30 cellular contexts compared by ENCODE assay signal in the genomic region with DNA sequence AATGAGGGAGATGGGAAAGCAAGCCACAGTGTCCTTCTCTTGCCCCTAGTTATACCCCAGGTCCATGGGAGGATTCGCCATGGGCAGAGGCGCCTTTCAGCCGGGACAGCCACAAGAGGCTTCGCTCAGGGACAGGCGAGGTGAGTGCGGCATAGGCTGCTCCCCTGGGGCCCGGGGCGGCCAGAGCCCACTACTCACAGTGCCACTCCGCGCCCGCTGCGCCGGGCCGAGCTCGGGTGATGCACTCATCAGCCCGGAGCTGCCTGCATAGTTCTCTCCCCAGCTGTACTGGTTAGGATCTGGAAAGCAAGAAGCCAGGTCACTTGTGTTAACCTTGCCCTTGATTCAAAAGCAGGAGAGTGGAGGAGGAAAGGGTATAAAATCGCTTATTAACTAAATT. TPM values are rescaled to one million over a fixed set of nuclear protein-coding genes. Genes with fewer than 3 reads are reported as not detected.
"Had no signal": no experiment of that assay in that cellular context is flagged by ENCODE, and none has a peak within 500 bp of the region (broad histone marks: within the 10 kb centered on the region; RNA-seq: fewer than 3 reads in every experiment).

No MANE protein-coding gene starts in this region.

- DNase-seq: activated B cell treated with CpG ODN at 0.5 μM for 24 hours; activated CD4-positive, alpha-beta memory T cell treated with anti-CD3 and anti-CD28 coated beads for 36 hours; activated CD4-positive, alpha-beta T cell treated with anti-CD3 and anti-CD28 coated beads for 4 hours; activated CD4-positive, alpha-beta T cell treated with anti-CD3 and anti-CD28 coated beads, Interleukin-2, amount 10 ng/mL, durations not matched to agents 24 days and 14 days; activated CD4-positive, alpha-beta T cell treated with anti-CD3 and anti-CD28 coated beads, Interleukin-2, amount 50 U/mL, for 1 hour; activated CD4-positive, alpha-beta T cell treated with anti-CD3 and anti-CD28 coated beads, Interleukin-2, amount 50 U/mL, for 4 hours; activated CD4-positive, CD25-positive, alpha-beta regulatory T cell treated with anti-CD3 and anti-CD28 coated beads, Interleukin-2, amount 50 U/mL, for 72 hours; activated CD8-positive, alpha-beta memory T cell treated with anti-CD3 and anti-CD28 coated beads, Interleukin-2, amount 50 U/mL, for 4 hours; activated CD8-positive, alpha-beta T cell treated with anti-CD3 and anti-CD28 coated beads for 36 hours; activated effector memory CD4-positive, alpha-beta T cell treated with anti-CD3 and anti-CD28 coated beads, Interleukin-2, amount 50 U/mL, for 16 hours; activated gamma-delta T cell treated with Interleukin-2 at 50 U/mL for 16 hours; activated naive CD4-positive, alpha-beta T cell; activated naive CD4-positive, alpha-beta T cell treated with anti-CD3 and anti-CD28 coated beads for 36 hours; activated naive CD4-positive, alpha-beta T cell treated with anti-CD3 and anti-CD28 coated beads, Interleukin-2, amount 50 U/mL, for 16 hours; activated naive CD8-positive, alpha-beta T cell treated with anti-CD3 and anti-CD28 coated beads for 36 hours; activated T-cell treated with anti-CD3 and anti-CD28 coated beads for 4 hours; activated T-cell treated with anti-CD3 and anti-CD28 coated beads, Interleukin-2, amount 50 U/mL, for 1 hour; activated T-cell treated with anti-CD3 and anti-CD28 coated beads, Interleukin-2, amount 50 U/mL, for 4 hours; activated T-cell treated with anti-CD3 and anti-CD28 coated beads, Interleukin-2, amount 50 U/mL, for 72 hours; adrenal gland; amniotic stem cell; central memory CD4-positive, alpha-beta T cell; T-cell; T-helper 2 cell; T-helper 9 cell had no signal

- H3K4me3 ChIP-seq: adrenal gland, ascending aorta, cardiac muscle cell had no signal

- H3K27me3 ChIP-seq: adrenal gland, ascending aorta, cardiac muscle cell had no signal

- H3K9me3 ChIP-seq: adrenal gland, ascending aorta had no signal

- H3K27ac ChIP-seq: adrenal gland, ascending aorta, cardiac muscle cell, VCaP had no signal

- H3K4me1 ChIP-seq: ascending aorta had no signal

RNA-seq across cellular contexts. Expression of a gene that starts 12.1 kb away (rescaled TPM):
- total RNA-seq: activated B cell treated with CpG ODN at 0.5 μM for 24 hours; activated CD4-positive, alpha-beta T cell treated with anti-CD3 and anti-CD28 coated beads, Interleukin-2, amount 10 ng/mL, durations not matched to agents 24 days and 14 days; activated CD8-positive, alpha-beta T cell treated with anti-CD3 and anti-CD28 coated beads for 36 hours; activated naive CD4-positive, alpha-beta T cell treated with anti-CD3 and anti-CD28 coated beads for 36 hours; activated T-cell treated with anti-CD3 and anti-CD28 coated beads, Interleukin-2, amount 50 U/mL, for 4 hours; activated T-helper 1 cell treated with anti-CD3 and anti-CD28 coated beads, Interleukin-12 subunit alpha, Interleukin-12 subunit beta, Interleukin-2, Interleukin-4 antibody, amounts not matched to agents 30 ng/mL and 10 ng/mL and 1 ng/mL, durations not matched to agents 14 hours and 24 hours and 36 hours; activated T-helper 17 cell treated with anti-CD3 and anti-CD28 coated beads, Interleukin-2, amount 50 U/mL, for 72 hours; adrenal gland; ascending aorta; cardiac muscle cell; T-cell had no signal

RNA-seq across cellular contexts. Expression of a gene that starts 41.9 kb away (rescaled TPM):
- total RNA-seq: ascending aorta had no signal
